16 cellular contexts compared by ENCODE assay signal in the genomic region with DNA sequence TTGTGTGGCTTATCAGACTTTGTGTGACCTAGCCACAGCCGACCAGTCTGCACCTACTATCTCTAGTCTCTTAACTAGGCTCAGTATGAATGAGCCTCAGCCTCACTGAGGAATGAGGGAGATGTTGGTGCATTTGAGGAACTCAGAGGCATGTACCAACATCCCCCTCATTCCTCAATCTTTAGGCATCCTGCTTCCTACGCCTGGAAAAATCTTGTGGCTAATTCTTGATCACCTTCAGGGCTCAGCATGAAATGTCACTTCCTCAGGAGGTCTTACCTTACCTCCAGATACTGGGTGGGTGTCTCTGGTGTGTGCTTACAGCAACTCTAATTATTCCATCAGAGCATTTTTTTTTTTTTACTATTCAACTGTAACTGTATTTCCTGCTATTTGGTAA.
DNase-seq lines count a peak whose midpoint lies in the region; ATAC-seq, FAIRE-seq and TF ChIP-seq lines count a peak whose summit lies in the region.
"Had no signal": no experiment of that assay in that cellular context is flagged by ENCODE, and none has a peak within 500 bp of the region (broad histone marks: within the 10 kb centered on the region; RNA-seq: fewer than 3 reads in every experiment).

No MANE protein-coding gene starts in this region.

- H3K27me3 ChIP-seq in H9 (ENCODE audit: insufficient read depth, low read length) (no peaks in the 10 kb centered on the region), RWPE2 (ENCODE audit: insufficient read depth, poor library complexity, severe bottlenecking) (no peaks in the 10 kb centered on the region), foreskin keratinocyte (no peaks in the 10 kb centered on the region), aorta (ENCODE audit: control insufficient read depth in 1 of 2, insufficient read depth in 2 of 2, low read length in 1 of 2) (no peaks in the 10 kb centered on the region)
- H3K27me3 ChIP-seq: BLaER1 treated with 17β-estradiol and CSF1 and Interleukin-3, amounts not matched to agents 10 nM and 100 nM had no signal

- H2BK12ac ChIP-seq in H9 (ENCODE audit: insufficient read length, low read depth, low read length), result no peak overlapping the region

- no peak overlapping the region for H3K4me2 ChIP-seq in H9 (ENCODE audit: insufficient read depth, insufficient read length, low read length)
- H3K4me2 ChIP-seq: BLaER1 treated with 17β-estradiol and CSF1 and Interleukin-3, amounts not matched to agents 10 nM and 100 nM had no signal

- H3K4me1 ChIP-seq in H9 (ENCODE audit: insufficient read depth, low read length), result peaks cover 3% of the 10 kb centered on the region; the same call in 1 of the 2 replicates
- no peaks in the 10 kb centered on the region for H3K4me1 ChIP-seq in RWPE2 (ENCODE audit: insufficient read depth, poor library complexity, severe bottlenecking)
- peaks cover 23% of the 10 kb centered on the region for H3K4me1 ChIP-seq in foreskin keratinocyte
- no peaks in the 10 kb centered on the region for H3K4me1 ChIP-seq in kidney (ENCODE audit: control insufficient read depth in 1 of 2, insufficient read depth in 1 of 2, low read depth in 1 of 2, low read length in 2 of 2)
- no peaks in the 10 kb centered on the region for H3K4me1 ChIP-seq in aorta (ENCODE audit: control insufficient read depth in 1 of 2, insufficient read depth in 2 of 2, low read length in 2 of 2)

- no peak overlapping the region for H4K91ac ChIP-seq in H9 (ENCODE audit: insufficient read length, low read depth, low read length)

- no peak overlapping the region for H2BK5ac ChIP-seq in H9 (ENCODE audit: insufficient read length, low read length)

- no peak overlapping the region for H3K4me3 Mint-ChIP-seq in H9
- H3K4me3 Mint-ChIP-seq: B cell; CD8-positive, alpha-beta T cell had no signal

- H3K79me1 ChIP-seq in H9 (ENCODE audit: insufficient read depth, low read depth, low read length, poor library complexity, severe bottlenecking), result no peaks in the 10 kb centered on the region

- H3K9me3 ChIP-seq in H9 (ENCODE audit: control insufficient read depth, low read depth, low read length), result no peaks in the 10 kb centered on the region
- H3K9me3 ChIP-seq in RWPE2 (ENCODE audit: severe bottlenecking), result no peaks in the 10 kb centered on the region
- H3K9me3 ChIP-seq in kidney (ENCODE audit: control insufficient read depth in 1 of 2, low read length in 2 of 2), result no peaks in the 10 kb centered on the region
- H3K9me3 ChIP-seq in aorta (ENCODE audit: control insufficient read depth, low read length), result peaks cover 1% of the 10 kb centered on the region
- H3K9me3 ChIP-seq: BLaER1 treated with 17β-estradiol and CSF1 and Interleukin-3, amounts not matched to agents 10 nM and 100 nM had no signal

- intact Hi-C loops in kidney (cut with DNase I), result no loop called here
- intact Hi-C loops in aorta (cut with DNase I), result no loop called here

- ATAC-seq in RWPE2 (ENCODE audit: low read depth) (peak; percentile 59), foreskin keratinocyte (peak; percentile 40), GM21825 (IDR thresholded peaks at IDR 0.05; ENCODE audit: unreplicated experiment) (no peak), aorta (ENCODE audit: low FRiP score) (no peak)
- ATAC-seq: CD8-positive, alpha-beta T cell; HepG2 had no signal

- H2BK20ac ChIP-seq in H9 (ENCODE audit: low read depth, low read length, poor library complexity, severe bottlenecking), result no peak overlapping the region

- H3K23ac ChIP-seq in H9 (ENCODE audit: insufficient read length, low read depth, low read length), result peak overlapping the region; percentile 43

- no peak overlapping the region for H3K4me3 ChIP-seq in RWPE2 (ENCODE audit: severe bottlenecking)
- no peak overlapping the region for H3K4me3 ChIP-seq in kidney (ENCODE audit: low read length in 2 of 2)
- no peak overlapping the region for H3K4me3 ChIP-seq in aorta (ENCODE audit: low read length in 2 of 2)
- H3K4me3 ChIP-seq: BLaER1 treated with 17β-estradiol and CSF1 and Interleukin-3, amounts not matched to agents 10 nM and 100 nM; GM23248 had no signal

- no peaks in the 10 kb centered on the region for H3K9me3 Mint-ChIP-seq in H9
- H3K9me3 Mint-ChIP-seq: CD8-positive, alpha-beta T cell; IgD-negative memory B cell had no signal

- no peak overlapping the region for H3K27ac ChIP-seq in H9 (ENCODE audit: insufficient read length, low read depth, low read length)
- H3K27ac ChIP-seq in RWPE2 (ENCODE audit: poor library complexity, severe bottlenecking), result no peak overlapping the region
- no peak overlapping the region for H3K27ac ChIP-seq in foreskin keratinocyte
- H3K27ac ChIP-seq in kidney (ENCODE audit: low read depth in 2 of 2, low read length in 2 of 2), result no peak overlapping the region
- no peak overlapping the region for H3K27ac ChIP-seq in aorta (ENCODE audit: low read depth in 1 of 2, low read length in 2 of 2)
- H3K27ac ChIP-seq: BLaER1 treated with 17β-estradiol and CSF1 and Interleukin-3, amounts not matched to agents 10 nM and 100 nM; GM23248 had no signal

- H3K23me2 ChIP-seq in H9 (ENCODE audit: insufficient read length, low read depth, low read length, poor library complexity, severe bottlenecking), result no peaks in the 10 kb centered on the region

- no peak overlapping the region for H4K8ac ChIP-seq in H9 (replicated peaks; ENCODE audit: insufficient read length, low read depth, low read length)

- H3K36me3 ChIP-seq in RWPE2 (ENCODE audit: low read depth), result no peaks in the 10 kb centered on the region
- H3K36me3 ChIP-seq in kidney (ENCODE audit: control insufficient read depth in 1 of 2, insufficient read depth in 2 of 2, low read length in 2 of 2), result no peaks in the 10 kb centered on the region
- H3K36me3 ChIP-seq in aorta (ENCODE audit: control insufficient read depth in 1 of 2, insufficient read depth in 2 of 2, low read length in 1 of 2), result no peaks in the 10 kb centered on the region
- H3K36me3 ChIP-seq: BLaER1 treated with 17β-estradiol and CSF1 and Interleukin-3, amounts not matched to agents 10 nM and 100 nM had no signal

- H3K79me2 ChIP-seq in H9 (ENCODE audit: insufficient read depth, low read length), result no peaks in the 10 kb centered on the region

- no peak overlapping the region for H2BK15ac ChIP-seq in H9 (ENCODE audit: low read depth, low read length)

- no peak for FAIRE-seq in kidney (lab: Jason Lieb, UNC)
- FAIRE-seq: H54, HepG2 had no signal

- TF ChIP-seq CTCF in H9 (conservative IDR thresholded peaks at IDR 0.05), result no peak
- TF ChIP-seq CTCF in RWPE2 (IDR thresholded peaks at IDR 0.05; ENCODE audit: poor library complexity, severe bottlenecking), result no peak
- no peak for TF ChIP-seq CTCF in foreskin keratinocyte (conservative IDR thresholded peaks at IDR 0.05)
- TF ChIP-seq CTCF in kidney (IDR thresholded peaks at IDR 0.05; ENCODE audit: borderline replicate concordance, extremely low read depth, insufficient read depth), result no peak

- H3T11ph ChIP-seq in H9 (ENCODE audit: low read length), result no peak overlapping the region

- H3K36me3 Mint-ChIP-seq in H9 (ENCODE audit: insufficient read depth in 1 of 3, low read depth in 3 of 3), result no peaks in the 10 kb centered on the region
- H3K36me3 Mint-ChIP-seq: CD8-positive, alpha-beta T cell had no signal

- H3K14ac ChIP-seq in H9 (ENCODE audit: insufficient read depth, low read length), result no peak overlapping the region

- no peak overlapping the region for H3K18ac ChIP-seq in H9 (ENCODE audit: insufficient read length, low read depth, low read length)

- WGBS in H9 (ENCODE audit: extremely low coverage, insufficient read length, low lambda C conversion rate), result no CpG with 5 or more reads among the region's 2 CpGs
- 92 to 95% methylated on average over 2 of the region's 2 CpGs for WGBS in aorta, 2 donors

- DNase-seq in H9 (no peak), RWPE2 (ENCODE audit: low spot score) (no peak), foreskin keratinocyte (peak; percentile 84 to 93), kidney (no peak), aorta (no peak)
- DNase-seq: Calu3; CD8-positive, alpha-beta T cell; DMS79 treated with DMSO at 0.1 percent for 48 hours; GF-D8; GM23248 had no signal

- no peaks in the 10 kb centered on the region for H4K20me1 ChIP-seq in H9 (ENCODE audit: control insufficient read depth, insufficient read depth, insufficient read length)
- H4K20me1 ChIP-seq: BLaER1 treated with 17β-estradiol and CSF1 and Interleukin-3, amounts not matched to agents 10 nM and 100 nM had no signal

- H3K27me3 Mint-ChIP-seq in H9 (ENCODE audit: low read depth), result peaks cover 2% of the 10 kb centered on the region; the same call in 1 of the 2 replicates
- H3K27me3 Mint-ChIP-seq: B cell, IgD-negative memory B cell had no signal

- H2AFZ ChIP-seq in H9 (ENCODE audit: low read length), result no peak overlapping the region
- H2AFZ ChIP-seq: GM23248 had no signal

- no peak overlapping the region for H2BK120ac ChIP-seq in H9 (ENCODE audit: low read depth, low read length, poor library complexity, severe bottlenecking)

- peaks cover 0 to 5% of the 10 kb centered on the region in 2 experiments; a peak in 2 of 4 replicates for H3K4me1 Mint-ChIP-seq in H9

- H3K56ac ChIP-seq in H9 (ENCODE audit: insufficient read length, low read depth, low read length), result no peak overlapping the region

- H3K4ac ChIP-seq in H9 (ENCODE audit: low read depth, low read length), result no peak overlapping the region

- no peak overlapping the region for H3K9ac ChIP-seq in H9 (ENCODE audit: extremely low read depth, insufficient read length, low read length)
- H3K9ac ChIP-seq in kidney (ENCODE audit: low read length in 2 of 2), result no peak overlapping the region
- H3K9ac ChIP-seq: BLaER1 treated with 17β-estradiol and CSF1 and Interleukin-3, amounts not matched to agents 10 nM and 100 nM; GM23248 had no signal

- H2AK5ac ChIP-seq in H9 (ENCODE audit: insufficient read length, low read length), result no peak overlapping the region

- no peak overlapping the region for H3K27ac Mint-ChIP-seq in H9
- H3K27ac Mint-ChIP-seq: B cell; CD8-positive, alpha-beta T cell had no signal

- H4K5ac ChIP-seq in H9 (ENCODE audit: insufficient read length, low read depth, low read length), result no peak overlapping the region

Comparison
In these comparisons a context has a peak if more than half of its experiments do, and no peak if none do; other contexts are left out.
1. DNase-seq: peak in foreskin keratinocyte (2 of 2); none in H9 (single experiment), RWPE2 (single experiment), kidney (single experiment) and aorta (0 of 2).
2. ATAC-seq: peak in RWPE2 (single experiment) and foreskin keratinocyte (single experiment); none in GM21825 (single experiment) and aorta (single experiment).